In the genomic region with DNA sequence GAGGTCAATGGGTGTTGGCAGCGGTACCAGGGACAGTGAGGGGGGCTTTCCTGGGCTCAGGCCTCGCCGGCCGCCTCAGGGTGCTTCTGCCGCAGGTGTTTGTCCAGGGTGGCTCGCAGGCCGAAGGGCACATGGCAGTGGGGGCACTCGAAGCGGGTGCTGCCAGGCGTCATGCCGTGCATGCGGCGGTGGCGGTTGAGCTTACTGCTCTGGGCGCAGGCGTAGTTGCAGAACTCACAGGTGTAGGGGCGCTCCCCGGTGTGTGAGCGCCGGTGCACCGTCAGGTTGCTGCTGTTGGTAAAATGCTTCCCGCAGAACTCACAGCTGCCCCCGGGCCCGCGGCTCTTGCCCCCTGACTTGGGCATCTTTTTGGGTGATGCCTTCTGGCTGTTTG, we compare ENCODE assay signal across 14 cellular contexts. TPM values are rescaled to one million over a fixed set of nuclear protein-coding genes. Genes with fewer than 3 reads are reported as not detected.
"Had no signal": no experiment of that assay in that cellular context is flagged by ENCODE, and none has a peak within 500 bp of the region (broad histone marks: within the 10 kb centered on the region; RNA-seq: fewer than 3 reads in every experiment).

No MANE protein-coding gene starts in this region.

- ATAC-seq: activated CD4-positive, alpha-beta T cell treated with anti-CD3 and anti-CD28 coated beads for 36 hours; left lobe of liver; pancreas; T-helper 17 cell had no signal

- DNase-seq: activated CD4-positive, alpha-beta memory T cell treated with anti-CD3 and anti-CD28 coated beads, Interleukin-2, amount 10 ng/mL, durations not matched to agents 7 days and 5 days; activated CD4-positive, alpha-beta T cell treated with anti-CD3 and anti-CD28 coated beads for 36 hours; activated effector memory CD4-positive, alpha-beta T cell treated with Interleukin-2 at 50 U/mL for 16 hours; activated T-cell treated with anti-CD3 and anti-CD28 coated beads, Interleukin-2, amount 50 U/mL, for 24 hours; naive B cell; pancreas; stimulated activated CD4-positive, alpha-beta T cell treated with anti-CD3 and anti-CD28 coated beads, Interleukin-1b, Interleukin-23, amount 100 ng/mL, for 48 hours; T-helper 17 cell; thyroid gland had no signal

- H3K27ac ChIP-seq: esophagus muscularis mucosa, hepatocyte, neural progenitor cell, pancreas, thyroid gland had no signal

- H3K9me3 ChIP-seq: esophagus muscularis mucosa, pancreas, thyroid gland had no signal

- H3K4me3 Mint-ChIP-seq: activated CD4-positive, alpha-beta memory T cell treated with anti-CD3 and anti-CD28 coated beads, Interleukin-2, amount 10 ng/mL, durations not matched to agents 7 days and 5 days; activated CD4-positive, alpha-beta T cell treated with anti-CD3 and anti-CD28 coated beads for 36 hours; activated naive CD4-positive, alpha-beta T cell treated with anti-CD3 and anti-CD28 coated beads, Interleukin-2, amount 50 U/mL, for 24 hours; activated T-cell treated with anti-CD3 and anti-CD28 coated beads, Interleukin-2, amount 50 U/mL, for 24 hours; neural progenitor cell; T-helper 17 cell had no signal

- H3K27me3 ChIP-seq: esophagus muscularis mucosa, hepatocyte, pancreas, thyroid gland had no signal

- H3K36me3 Mint-ChIP-seq: activated naive CD4-positive, alpha-beta T cell treated with anti-CD3 and anti-CD28 coated beads, Interleukin-2, amount 50 U/mL, for 24 hours; naive B cell had no signal

- H3K4me3 ChIP-seq: esophagus muscularis mucosa, hepatocyte, neural progenitor cell, pancreas, thyroid gland had no signal

- H3K27me3 Mint-ChIP-seq: activated CD4-positive, alpha-beta memory T cell treated with anti-CD3 and anti-CD28 coated beads, Interleukin-2, amount 10 ng/mL, durations not matched to agents 7 days and 5 days; activated CD4-positive, alpha-beta T cell treated with anti-CD3 and anti-CD28 coated beads for 36 hours; activated naive CD4-positive, alpha-beta T cell treated with anti-CD3 and anti-CD28 coated beads, Interleukin-2, amount 50 U/mL, for 24 hours; activated T-cell treated with anti-CD3 and anti-CD28 coated beads, Interleukin-2, amount 50 U/mL, for 24 hours; naive B cell; T-helper 17 cell had no signal

- H3K27ac Mint-ChIP-seq: activated CD4-positive, alpha-beta memory T cell treated with anti-CD3 and anti-CD28 coated beads, Interleukin-2, amount 10 ng/mL, durations not matched to agents 7 days and 5 days; activated CD4-positive, alpha-beta T cell treated with anti-CD3 and anti-CD28 coated beads for 36 hours; activated naive CD4-positive, alpha-beta T cell treated with anti-CD3 and anti-CD28 coated beads, Interleukin-2, amount 50 U/mL, for 24 hours; neural progenitor cell; T-helper 17 cell had no signal

- H3K36me3 ChIP-seq: neural progenitor cell had no signal

- H3K9me3 Mint-ChIP-seq: activated CD4-positive, alpha-beta memory T cell treated with anti-CD3 and anti-CD28 coated beads, Interleukin-2, amount 10 ng/mL, durations not matched to agents 7 days and 5 days; activated naive CD4-positive, alpha-beta T cell treated with anti-CD3 and anti-CD28 coated beads, Interleukin-2, amount 50 U/mL, for 24 hours; activated T-cell treated with anti-CD3 and anti-CD28 coated beads, Interleukin-2, amount 50 U/mL, for 24 hours; naive B cell; neural progenitor cell had no signal

RNA-seq across cellular contexts. Expression of a gene that starts 4.7 kb away (rescaled TPM):
- total RNA-seq: hepatocyte had no signal
